ENCODE assay signal across 1 cellular context in the genomic region with DNA sequence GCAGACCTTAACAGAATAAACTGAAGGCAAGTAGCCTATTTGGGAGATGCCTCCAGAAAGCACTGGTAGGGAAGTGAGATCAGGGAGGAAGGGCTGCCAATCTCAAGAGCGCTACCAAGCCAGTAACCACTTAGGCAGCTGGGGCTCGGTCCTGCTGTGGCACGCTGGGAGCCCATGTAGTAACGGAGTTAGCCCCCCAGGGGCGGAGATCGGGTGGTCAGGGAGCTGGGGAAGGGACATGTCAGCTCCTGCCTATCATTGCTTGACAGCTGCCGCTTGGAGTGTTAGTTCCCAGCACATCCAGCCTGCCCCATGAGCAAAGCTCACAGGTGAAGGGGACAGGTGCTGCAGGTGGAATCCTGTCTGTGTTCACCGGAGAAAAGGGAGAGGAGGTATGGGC.
TF ChIP-seq lines count a peak whose summit lies in the region.

No MANE protein-coding gene starts in this region.

TF ChIP-seq in GM23338, 12 proteins besides CTCF, POLR2A, EP300 and RAD21 (continued from another document):
- TF ChIP-seq POLR2AphosphoS5 (IDR thresholded peaks at IDR 0.05; ENCODE audit: low read depth) (no peak), REST (IDR thresholded peaks at IDR 0.05; ENCODE audit: unreplicated experiment) (no peak), ZNF331 (CRISPR knock-in tag; IDR thresholded peaks at IDR 0.05; ENCODE audit: low read depth) (no peak), EZH2 (IDR thresholded peaks at IDR 0.05; ENCODE audit: low read depth, unreplicated experiment) (no peak), EZH2phosphoT487 (IDR thresholded peaks at IDR 0.05; ENCODE audit: unreplicated experiment) (no peak), CREB1 (CRISPR knock-in tag; IDR thresholded peaks at IDR 0.05; ENCODE audit: low read depth) (no peak)
TF ChIP-seq in GM23338: peak in this region for 0.
